Comparison of ENCODE assay signal across 9 cellular contexts in the genomic region with DNA sequence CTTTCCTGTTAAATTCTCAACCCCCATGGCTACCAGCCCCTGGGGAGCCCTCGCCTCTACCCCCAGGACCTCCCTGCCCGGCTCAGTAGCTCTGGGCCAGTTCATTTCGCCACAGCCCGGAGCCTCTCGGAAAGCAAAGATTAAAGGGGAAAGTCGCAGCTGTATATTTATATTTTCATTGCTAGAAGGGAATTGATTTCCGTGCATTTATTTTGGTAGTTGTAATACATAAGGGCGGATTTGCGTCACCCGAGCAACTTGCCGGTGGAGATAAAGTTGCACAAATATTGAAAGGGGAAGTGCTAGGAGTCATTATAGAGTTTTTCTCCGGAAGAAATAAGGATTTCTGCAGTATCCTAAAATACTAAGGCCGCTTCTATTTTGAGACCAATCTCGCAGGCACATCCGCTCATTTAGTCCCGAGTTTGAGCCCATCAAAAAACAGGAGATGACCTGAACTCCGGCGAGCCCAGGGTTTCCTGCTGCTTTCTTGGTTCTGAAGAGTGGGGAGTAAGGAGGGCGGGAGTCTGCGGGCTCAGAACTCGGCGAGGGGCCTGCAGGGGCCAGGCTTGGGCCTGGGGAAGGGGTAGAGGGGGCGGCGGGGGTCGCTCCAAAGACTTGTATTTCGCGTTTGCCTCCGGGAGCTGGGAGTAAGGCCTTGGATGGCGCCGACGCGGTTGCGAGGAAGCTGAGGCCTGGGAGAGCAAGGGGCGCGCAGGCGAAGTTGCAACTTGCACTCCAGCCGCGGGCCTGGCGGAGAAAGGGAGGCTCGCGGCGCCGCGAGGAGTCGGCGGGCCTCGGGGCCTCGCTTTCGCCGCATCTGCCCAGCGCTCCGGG. TPM values are rescaled to one million over a fixed set of nuclear protein-coding genes. Genes with fewer than 3 reads are reported as not detected.
A peak's percentile ranks its signal among the peaks of the same experiment; 100 is the strongest.
DNase-seq lines count a peak whose midpoint lies in the region; ATAC-seq and TF ChIP-seq lines count a peak whose summit lies in the region.
"Had no signal": no experiment of that assay in that cellular context is flagged by ENCODE, and none has a peak within 500 bp of the region (broad histone marks: within the 10 kb centered on the region; RNA-seq: fewer than 3 reads in every experiment).

No MANE protein-coding gene starts in this region.

- H3K27me3 Mint-ChIP-seq in T-helper 17 cell, result peaks cover 88% of the 10 kb centered on the region

- peaks cover 28% of the 10 kb centered on the region for H3K4me1 Mint-ChIP-seq in T-helper 17 cell

- peak overlapping the region; percentile 89 for H3K4me3 Mint-ChIP-seq in T-helper 17 cell

- H3K36me3 Mint-ChIP-seq in T-helper 17 cell (ENCODE audit: low read depth), result peaks cover 5% of the 10 kb centered on the region

- H3K27ac Mint-ChIP-seq in T-helper 17 cell, result no peak overlapping the region
- H3K27ac Mint-ChIP-seq: CD8-positive, alpha-beta memory T cell had no signal

- H3K27me3 ChIP-seq in cardiac muscle cell (peaks cover 72% of the 10 kb centered on the region), neuron (ENCODE audit: insufficient read depth, low read length) (peaks cover 79% of the 10 kb centered on the region)

- H3K4me3 ChIP-seq in cardiac muscle cell, result peak overlapping the region; percentile 18
- peak overlapping the region; percentile 25 for H3K4me3 ChIP-seq in neuron (ENCODE audit: low read length)

- H3K4me1 ChIP-seq in cardiac muscle cell (ENCODE audit: low read depth) (no peaks in the 10 kb centered on the region), neuron (ENCODE audit: insufficient read depth, low read length) (peaks cover 15% of the 10 kb centered on the region)

- TF ChIP-seq CTCF in cardiac muscle cell (IDR thresholded peaks at IDR 0.05; ENCODE audit: low read depth, low read length), result no peak

- H3K27ac ChIP-seq in cardiac muscle cell, result no peak overlapping the region

- no peaks in the 10 kb centered on the region for H3K9me3 ChIP-seq in T-helper 17 cell (ENCODE audit: control insufficient read depth, low read length, poor library complexity, severe bottlenecking)
- no peaks in the 10 kb centered on the region for H3K9me3 ChIP-seq in cardiac muscle cell (ENCODE audit: low read depth)
- no peaks in the 10 kb centered on the region for H3K9me3 ChIP-seq in neuron (ENCODE audit: low read length)

- H2AFZ ChIP-seq in neuron (ENCODE audit: low read depth, low read length), result peak overlapping the region; percentile 79

- H3K36me3 ChIP-seq in cardiac muscle cell (no peaks in the 10 kb centered on the region), neuron (ENCODE audit: insufficient read depth, low read length) (no peaks in the 10 kb centered on the region)

- DNase-seq in D341Med (ENCODE audit: low spot score), result peak; percentile 63
- no peak for DNase-seq in T-helper 17 cell
- DNase-seq in cardiac muscle cell (ENCODE audit: low read depth in 1 of 2, low spot score in 1 of 2), result peak; percentile 47 to 65
- no peak for DNase-seq in occipital lobe (lab: John Stamatoyannopoulos, UW)
- DNase-seq in cortex of kidney (lab: John Stamatoyannopoulos, UW), result no peak
- DNase-seq in cerebellar nuclear complex (lab: John Stamatoyannopoulos, UW), result no peak
- DNase-seq: CD8-positive, alpha-beta memory T cell had no signal

- ATAC-seq in T-helper 17 cell (no peak), GM21723 (IDR thresholded peaks at IDR 0.05; ENCODE audit: unreplicated experiment) (no peak)

RNA-seq across cellular contexts. Expression of a gene that starts 2.5 kb away (rescaled TPM):
- total RNA-seq in T-helper 17 cell (under 1 TPM; 0.26 to 0.94 TPM), cardiac muscle cell (1.3 and 4.5 TPM in 2 replicates), occipital lobe (0.31 TPM)
- 0.15 and 2.1 TPM in 2 replicates for polyA plus RNA-seq in cardiac muscle cell
- total RNA-seq: CD8-positive, alpha-beta memory T cell had no signal
- polyA plus RNA-seq: CD8-positive, alpha-beta memory T cell had no signal

Comparison
In these comparisons a context has a peak if more than half of its experiments do, and no peak if none do; other contexts are left out.
1. DNase-seq: peak in D341Med (single experiment) and cardiac muscle cell (2 of 2); none in T-helper 17 cell (0 of 3), occipital lobe (single experiment), cortex of kidney (single experiment) and cerebellar nuclear complex (0 of 2).